ENCODE assay signal across 9 cellular contexts in the genomic region with DNA sequence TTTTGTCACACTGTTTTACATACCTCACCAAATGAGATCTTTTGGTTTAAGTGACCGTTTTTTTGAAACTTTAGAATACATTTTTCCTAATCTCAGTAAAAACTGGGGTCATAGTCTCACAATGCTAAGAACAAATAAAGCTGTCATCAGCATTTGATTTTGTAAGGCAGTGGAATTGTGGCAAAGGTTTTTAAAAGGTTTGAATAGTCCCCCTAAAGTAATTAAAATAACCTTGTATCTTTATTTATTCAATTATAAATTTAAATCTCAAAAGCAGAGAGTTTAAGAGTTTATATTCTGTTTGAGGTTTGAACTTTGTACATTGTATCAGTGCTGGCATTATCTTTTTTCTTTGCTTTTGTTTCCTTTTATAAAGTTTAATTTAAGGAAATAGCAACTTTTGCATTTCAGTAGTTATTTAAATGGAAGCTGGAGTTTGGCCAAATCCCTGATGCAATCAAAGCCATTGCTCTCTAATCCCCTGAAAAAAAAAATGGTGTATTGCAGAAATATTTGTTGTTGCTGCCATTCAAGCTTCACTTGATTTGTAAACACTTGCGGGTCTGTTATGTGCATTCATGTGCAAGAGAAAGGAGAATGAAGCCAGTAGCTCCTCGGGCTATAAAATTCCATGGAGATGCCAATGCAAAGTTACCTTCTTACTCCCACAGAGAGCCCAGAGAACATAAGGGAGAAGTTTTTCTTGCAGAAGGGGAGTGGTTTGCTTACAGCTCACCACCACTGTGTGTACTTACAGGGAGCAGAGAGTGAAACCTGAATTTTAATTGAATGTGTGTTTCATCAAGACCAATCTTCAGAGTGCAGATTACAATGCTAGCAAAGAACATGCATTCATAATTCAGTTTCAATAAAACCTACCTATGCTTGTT.
DNase-seq lines count a peak whose midpoint lies in the region; ATAC-seq and TF ChIP-seq lines count a peak whose summit lies in the region.
"Had no signal": no experiment of that assay in that cellular context is flagged by ENCODE, and none has a peak within 500 bp of the region (broad histone marks: within the 10 kb centered on the region; RNA-seq: fewer than 3 reads in every experiment).

No MANE protein-coding gene starts in this region.

- no peaks in the 10 kb centered on the region for H3K36me3 ChIP-seq in colonic mucosa
- H3K36me3 ChIP-seq in CD8-positive, alpha-beta memory T cell (ENCODE audit: insufficient read depth, low read length): no peaks in the 10 kb centered on the region
- H3K36me3 ChIP-seq: pancreas had no signal

- peaks cover 0 to 2% of the 10 kb centered on the region in 2 donors for H3K4me1 Mint-ChIP-seq in natural killer cell treated with Interleukin-12 subunit alpha and Interleukin-12 subunit beta and Interleukin-15 and Interleukin-18, amount 100 ng/mL, for 72 hours (ENCODE audit: low read depth in 2 of 2)
- no peaks in the 10 kb centered on the region for H3K4me1 Mint-ChIP-seq in CD8-positive, alpha-beta memory T cell

- H3K36me3 Mint-ChIP-seq in natural killer cell treated with Interleukin-12 subunit alpha and Interleukin-12 subunit beta and Interleukin-15 and Interleukin-18, amount 100 ng/mL, for 72 hours: no peaks in the 10 kb centered on the region
- H3K36me3 Mint-ChIP-seq in CD8-positive, alpha-beta memory T cell: peaks cover 0 to 10% (median 3%) of the 10 kb centered on the region in 3 donors

- no peak overlapping the region for H3K4me3 ChIP-seq in colonic mucosa
- no peak overlapping the region for H3K4me3 ChIP-seq in CD8-positive, alpha-beta memory T cell (ENCODE audit: low read length)
- H3K4me3 ChIP-seq: pancreas had no signal

- H3K9ac ChIP-seq in colonic mucosa (ENCODE audit: low read depth in 2 of 2, low read length in 2 of 2): no peak overlapping the region

- DNase-seq in EH (ENCODE audit: low read depth) (peak; percentile 60), NCI-H146 (lab: John Stamatoyannopoulos, UW) (peak; percentile 13), colonic mucosa (peak; percentile 25), medulla oblongata (ENCODE audit: extremely low spot score) (peak; percentile 9), caudate nucleus (lab: John Stamatoyannopoulos, UW) (no peak)
- no peak for DNase-seq in natural killer cell treated with Interleukin-12 subunit alpha and Interleukin-12 subunit beta and Interleukin-15 and Interleukin-18, amount 100 ng/mL, for 72 hours (ENCODE audit: low spot score)
- DNase-seq in CD8-positive, alpha-beta memory T cell: no peak
- no peak for DNase-seq in stimulated activated CD4-positive, alpha-beta T cell treated with anti-CD3 and anti-CD28 coated beads, Interleukin-4, amount 100 ng/mL, for 4 hours
- DNase-seq: pancreas had no signal

- intact Hi-C loops in colonic mucosa (cut with DNase I): no loop called here

- TF ChIP-seq CTCF in colonic mucosa (IDR thresholded peaks at IDR 0.05): no peak

- H3K9me3 Mint-ChIP-seq in natural killer cell treated with Interleukin-12 subunit alpha and Interleukin-12 subunit beta and Interleukin-15 and Interleukin-18, amount 100 ng/mL, for 72 hours: no peaks in the 10 kb centered on the region
- no peaks in the 10 kb centered on the region for H3K9me3 Mint-ChIP-seq in CD8-positive, alpha-beta memory T cell

- H3K27me3 Mint-ChIP-seq in natural killer cell treated with Interleukin-12 subunit alpha and Interleukin-12 subunit beta and Interleukin-15 and Interleukin-18, amount 100 ng/mL, for 72 hours: no peaks in the 10 kb centered on the region
- peaks cover 4 to 28% of the 10 kb centered on the region in 2 donors for H3K27me3 Mint-ChIP-seq in CD8-positive, alpha-beta memory T cell

- no peaks in the 10 kb centered on the region for H3K27me3 ChIP-seq in colonic mucosa
- no peaks in the 10 kb centered on the region for H3K27me3 ChIP-seq in CD8-positive, alpha-beta memory T cell (ENCODE audit: insufficient read depth, low read length, poor library complexity, severe bottlenecking)
- H3K27me3 ChIP-seq: pancreas had no signal

- CTCF ChIA-PET in CD8-positive, alpha-beta memory T cell (lab: Charles Lee): no interaction called here

- H3K27ac ChIP-seq in colonic mucosa (peak overlapping the region; percentile 46), caudate nucleus (ENCODE audit: low read depth, low read length) (no peak overlapping the region)
- no peak overlapping the region for H3K27ac ChIP-seq in CD8-positive, alpha-beta memory T cell (ENCODE audit: low read depth, low read length)
- H3K27ac ChIP-seq: pancreas had no signal

- no peak overlapping the region for H3K4me3 Mint-ChIP-seq in natural killer cell treated with Interleukin-12 subunit alpha and Interleukin-12 subunit beta and Interleukin-15 and Interleukin-18, amount 100 ng/mL, for 72 hours
- no peak overlapping the region for H3K4me3 Mint-ChIP-seq in CD8-positive, alpha-beta memory T cell

- H3K4me1 ChIP-seq in colonic mucosa: no peaks in the 10 kb centered on the region
- no peaks in the 10 kb centered on the region for H3K4me1 ChIP-seq in CD8-positive, alpha-beta memory T cell (ENCODE audit: insufficient read depth, low read length)
- H3K4me1 ChIP-seq: pancreas had no signal

- ATAC-seq in natural killer cell treated with Interleukin-12 subunit alpha and Interleukin-12 subunit beta and Interleukin-15 and Interleukin-18, amount 100 ng/mL, for 72 hours: no peak
- ATAC-seq: pancreas had no signal

- POLR2A ChIA-PET in CD8-positive, alpha-beta memory T cell (lab: Charles Lee): no interaction called here

- no peaks in the 10 kb centered on the region for H3K9me3 ChIP-seq in colonic mucosa
- H3K9me3 ChIP-seq in CD8-positive, alpha-beta memory T cell (ENCODE audit: low read length): no peaks in the 10 kb centered on the region
- H3K9me3 ChIP-seq: pancreas had no signal

- H3K27ac Mint-ChIP-seq in natural killer cell treated with Interleukin-12 subunit alpha and Interleukin-12 subunit beta and Interleukin-15 and Interleukin-18, amount 100 ng/mL, for 72 hours: no peak overlapping the region
- no peak overlapping the region for H3K27ac Mint-ChIP-seq in CD8-positive, alpha-beta memory T cell

Comparison
In these comparisons a context has a peak if more than half of its experiments do, and no peak if none do; other contexts are left out.
1. DNase-seq: peak in EH (single experiment), NCI-H146 (single experiment), colonic mucosa (single experiment) and medulla oblongata (single experiment); none in caudate nucleus (0 of 61), natural killer cell treated with Interleukin-12 subunit alpha and Interleukin-12 subunit beta and Interleukin-15 and Interleukin-18, amount 100 ng/mL, for 72 hours (single experiment), CD8-positive, alpha-beta memory T cell (0 of 5) and stimulated activated CD4-positive, alpha-beta T cell treated with anti-CD3 and anti-CD28 coated beads, Interleukin-4, amount 100 ng/mL, for 4 hours (0 of 2).